8 cellular contexts compared by ENCODE assay signal in genomic region chr13:31945202-31945978, GRCh38.
DNase-seq lines count a peak whose midpoint lies in the region; ATAC-seq and TF ChIP-seq lines count a peak whose summit lies in the region.

No MANE protein-coding gene starts in this region.

- no peak for TF ChIP-seq RAD21 in SK-N-SH (IDR thresholded peaks at IDR 0.05; ENCODE audit: low read length)

- CTCF ChIA-PET in SK-N-SH (lab: Yijun Ruan, JAX) = interaction anchor here (0.7 to 1.4 kb wide), 4 partner anchors 18 to 373 kb away, joined by 3 to 5 read pairs (median 4); no protein-coding TSS in a partner anchor

- H3K4me1 ChIP-seq in SK-N-SH (ENCODE audit: control insufficient read depth in 1 of 2, insufficient read depth in 2 of 2, low read depth in 1 of 2, low read length in 1 of 2) = peaks cover 7 to 10% of the 10 kb centered on the region in 2 experiments; a peak in 3 of 4 replicates
- peaks cover 5% of the 10 kb centered on the region for H3K4me1 ChIP-seq in cardiac muscle cell (ENCODE audit: low read depth)
- H3K4me1 ChIP-seq in skeletal muscle tissue (ENCODE audit: control insufficient read depth in 3 of 3, insufficient read depth in 3 of 3, low read length in 3 of 3) = peaks cover 5 to 18% (median 6%) of the 10 kb centered on the region in 3 donors

- H3K27ac ChIP-seq in C4-2B (peak overlapping the region; percentile 59), SK-N-SH (ENCODE audit: low read depth in 2 of 2, low read length in 1 of 2) (peak overlapping the region; percentile 44 to 48), cardiac muscle cell (no peak overlapping the region), skeletal muscle tissue (ENCODE audit: low read depth, low read length) (peak overlapping the region; percentile 33)

- peak overlapping the region; percentile 17 for H2AFZ ChIP-seq in SK-N-SH (ENCODE audit: low read depth)

- peaks cover 17% of the 10 kb centered on the region for H3F3A ChIP-seq in SK-N-SH (replicated peaks; ENCODE audit: insufficient read depth)

- H3K9me2 ChIP-seq in SK-N-SH = no peaks in the 10 kb centered on the region

- POLR2A ChIA-PET in SK-N-SH (lab: Yijun Ruan, JAX) = no interaction called here

- no peaks in the 10 kb centered on the region for H3K9me3 ChIP-seq in SK-N-SH
- H3K9me3 ChIP-seq in cardiac muscle cell (ENCODE audit: low read depth) = no peaks in the 10 kb centered on the region
- H3K9me3 ChIP-seq in skeletal muscle tissue (ENCODE audit: control insufficient read depth in 3 of 3, low read length in 3 of 3) = no peaks in the 10 kb centered on the region

- 0 out of 4 replicates have a peak, but pooled peaks of 1 of the 2 experiments have one; percentile 6 for TF ChIP-seq EP300 in SK-N-SH (IDR thresholded peaks at IDR 0.05; ENCODE audit: borderline replicate concordance in 1 of 2, low read depth in 1 of 2, low read length in 1 of 2)

- H3K9ac ChIP-seq in SK-N-SH (no peak overlapping the region), skeletal muscle tissue (ENCODE audit: low read depth in 1 of 3, low read length in 3 of 3) (peak overlapping the region in 1 of 3 donors; percentile 55)

- H3K79me2 ChIP-seq in SK-N-SH (ENCODE audit: insufficient read depth) = no peaks in the 10 kb centered on the region

- H3K4me3 ChIP-seq in SK-N-SH (ENCODE audit: low read depth in 2 of 2, low read length in 1 of 2) = no peak overlapping the region
- H3K4me3 ChIP-seq in cardiac muscle cell = no peak overlapping the region
- peak overlapping the region in 2 of 3 donors; percentile 19 to 33 for H3K4me3 ChIP-seq in skeletal muscle tissue (ENCODE audit: low read length in 3 of 3)

- H3K27me3 ChIP-seq in SK-N-SH (ENCODE audit: insufficient read depth) (no peaks in the 10 kb centered on the region), cardiac muscle cell (no peaks in the 10 kb centered on the region), skeletal muscle tissue (ENCODE audit: control insufficient read depth in 3 of 3, insufficient read depth in 3 of 3, low read length in 3 of 3) (no peaks in the 10 kb centered on the region)

- DNase-seq in NCI-H1092 (lab: John Stamatoyannopoulos, UW) (peak; percentile 6), SK-N-SH (peak; percentile 27), cardiac muscle cell (ENCODE audit: low read depth in 1 of 2, low spot score in 1 of 2) (peak; percentile 46 to 79), OCI-M2 (lab: John Stamatoyannopoulos, UW; ENCODE audit: unreplicated experiment) (no peak), activated T-cell treated with anti-CD3 and anti-CD28 coated beads for 4 hours (no peak)

- ATAC-seq in HG02870 (IDR thresholded peaks at IDR 0.05; ENCODE audit: unreplicated experiment) = no peak

- H4K20me1 ChIP-seq in SK-N-SH (ENCODE audit: insufficient read depth) = no peaks in the 10 kb centered on the region

- TF ChIP-seq CTCF in C4-2B (conservative IDR thresholded peaks at IDR 0.05) = no peak
- TF ChIP-seq CTCF in SK-N-SH (IDR thresholded peaks at IDR 0.05) = no peak
- no peak for TF ChIP-seq CTCF in cardiac muscle cell (IDR thresholded peaks at IDR 0.05; ENCODE audit: low read depth, low read length)

- 66% methylated on average over 14 of the region's 14 CpGs for WGBS in SK-N-SH (ENCODE audit: low lambda C conversion rate)

- peak overlapping the region; percentile 44; the same call in 1 of the 2 replicates for H3K4me2 ChIP-seq in SK-N-SH

- no peaks in the 10 kb centered on the region for H3K36me3 ChIP-seq in SK-N-SH (replicated peaks in 1 of 2; ENCODE audit: control insufficient read depth in 1 of 2, insufficient read depth in 2 of 2, low read length in 1 of 2)
- no peaks in the 10 kb centered on the region for H3K36me3 ChIP-seq in cardiac muscle cell
- H3K36me3 ChIP-seq in skeletal muscle tissue (ENCODE audit: control insufficient read depth in 3 of 3, insufficient read depth in 3 of 3, low read length in 3 of 3) = no peaks in the 10 kb centered on the region

TF ChIP-seq in SK-N-SH, 30 proteins besides CTCF, POLR2A, EP300 and RAD21:
- TF ChIP-seq FOSL2 (IDR thresholded peaks at IDR 0.05; ENCODE audit: borderline replicate concordance, low read depth) = no peak; the same call in 1 of the 2 replicates
- TF ChIP-seq PBX3 (IDR thresholded peaks at IDR 0.05) = peak; percentile 37; the same call in 1 of the 2 replicates
- peak; percentile 43; the same call in 1 of the 2 replicates for TF ChIP-seq TCF12 (IDR thresholded peaks at IDR 0.05)
- peak; percentile 79 for TF ChIP-seq NFIC (IDR thresholded peaks at IDR 0.05; ENCODE audit: borderline replicate concordance)

Comparison
In these comparisons a context has a peak if more than half of its experiments do, and no peak if none do; other contexts are left out.
1. DNase-seq: peak in NCI-H1092 (single experiment), SK-N-SH (single experiment) and cardiac muscle cell (2 of 2); none in OCI-M2 (single experiment) and activated T-cell treated with anti-CD3 and anti-CD28 coated beads for 4 hours (single experiment).
2. H3K4me3 ChIP-seq: peak in skeletal muscle tissue (2 of 3); none in SK-N-SH (0 of 2) and cardiac muscle cell (single experiment).